15 cellular contexts compared by ENCODE assay signal in the genomic region with DNA sequence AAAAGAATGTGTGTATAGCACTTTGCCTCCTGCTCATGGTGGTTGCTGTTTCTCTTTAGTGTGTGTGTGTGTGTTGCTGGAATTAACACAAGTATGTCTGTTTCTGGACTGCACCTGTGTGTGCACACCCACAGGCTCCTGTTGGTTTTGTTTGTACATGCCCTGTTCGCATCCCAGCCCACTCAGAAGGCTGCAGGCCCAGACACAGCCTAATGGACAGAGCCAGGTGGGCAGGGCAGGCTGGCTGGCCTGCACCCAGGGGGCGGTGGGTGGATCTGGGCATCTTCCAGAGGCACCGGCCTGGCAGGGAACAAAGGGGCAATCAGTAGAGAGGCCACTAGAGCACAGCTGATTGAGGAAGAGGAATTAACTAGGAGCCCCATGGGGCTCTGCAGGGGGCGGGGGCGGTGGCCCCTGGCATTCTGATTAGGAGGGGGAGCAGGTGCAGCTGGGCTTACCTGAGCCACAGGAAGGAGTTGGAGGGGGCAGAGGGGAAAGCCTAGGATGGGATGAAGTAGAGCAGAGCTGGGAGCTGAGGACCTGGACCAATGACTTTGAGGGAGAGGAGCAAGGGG. TPM values are rescaled to one million over a fixed set of nuclear protein-coding genes. Genes with fewer than 3 reads are reported as not detected.
A peak's percentile ranks its signal among the peaks of the same experiment; 100 is the strongest.
DNase-seq lines count a peak whose midpoint lies in the region; ATAC-seq, FAIRE-seq and TF ChIP-seq lines count a peak whose summit lies in the region.
"Had no signal": no experiment of that assay in that cellular context is flagged by ENCODE, and none has a peak within 500 bp of the region (broad histone marks: within the 10 kb centered on the region; RNA-seq: fewer than 3 reads in every experiment).

No MANE protein-coding gene starts in this region.

- TF ChIP-seq CTCF in H1 (IDR thresholded peaks at IDR 0.05; ENCODE audit: control extremely low read depth in 1 of 3, insufficient read depth in 1 of 3, low read depth in 1 of 3, low read length in 3 of 3): no peak

- H2AFZ ChIP-seq in H1 (ENCODE audit: low read length): no peak overlapping the region

- H3K4me1 ChIP-seq in H1 (replicated peaks in 1 of 4; ENCODE audit: control insufficient read depth in 3 of 4, insufficient read depth in 4 of 4, low read length in 3 of 4): peaks cover 3 to 18% (median 11%) of the 10 kb centered on the region in 4 experiments

- H4K5ac ChIP-seq in H1 (ENCODE audit: insufficient read length, low read depth, low read length): no peak overlapping the region

- no peak for TF ChIP-seq EP300 in H1 (IDR thresholded peaks at IDR 0.05; ENCODE audit: borderline replicate concordance in 1 of 2, low read depth in 2 of 2, low read length in 2 of 2)

- H2BK20ac ChIP-seq in H1 (ENCODE audit: low read length): peak overlapping the region; percentile 90; the same call in 1 of the 2 replicates

- no peaks in the 10 kb centered on the region for H3K79me2 ChIP-seq in H1 (ENCODE audit: control insufficient read depth in 1 of 2, insufficient read depth in 2 of 2, low read length in 2 of 2)

- peak overlapping the region; percentile 65; the same call in 1 of the 2 replicates for H2BK15ac ChIP-seq in H1 (ENCODE audit: low read length)

- CTCF ChIA-PET in H1 (lab: Charles Lee; ENCODE audit: partially characterized antibody): interaction anchor here (0.7 to 3.1 kb wide), 8 partner anchors 8 to 208 kb away, joined by 3 to 17 read pairs (median 8); no protein-coding TSS in a partner anchor

- no peak for TF ChIP-seq POLR2A in H1 (IDR thresholded peaks at IDR 0.05; ENCODE audit: control extremely low read depth in 1 of 2, low read depth in 2 of 2, low read length in 2 of 2)

- no peak overlapping the region; the same call in 1 of the 2 replicates for H3K18ac ChIP-seq in H1 (ENCODE audit: extremely low read depth, low read length)

- no peak for ATAC-seq in Right ventricle myocardium superior (ENCODE audit: poor library complexity)
- ATAC-seq: CD8-positive, alpha-beta T cell had no signal

- H3K36me3 ChIP-seq in H1 (ENCODE audit: control insufficient read depth in 2 of 4, insufficient read depth in 4 of 4, low read length in 3 of 4): no peaks in the 10 kb centered on the region

- H3K79me1 ChIP-seq in H1 (ENCODE audit: low read depth, low read length): no peaks in the 10 kb centered on the region

- 65% methylated on average over 5 of the region's 5 CpGs; no CpG with 5 or more reads in 1 of the 2 experiments for WGBS in H1 (ENCODE audit: extremely low coverage in 1 of 2, insufficient coverage in 1 of 2, insufficient read length in 1 of 2, insufficient replicate concordance in 2 of 2, low coverage in 1 of 2, low lambda C conversion rate in 2 of 2, missing lambda C conversion rate in 1 of 2), 2 experiments

- no peak overlapping the region for H4K8ac ChIP-seq in H1 (ENCODE audit: extremely low read depth, insufficient read depth, low read length)

- H3K27ac ChIP-seq in H1 (ENCODE audit: low read depth, low read length): no peak overlapping the region
- H3K27ac ChIP-seq: KMS-11 had no signal

- H2BK120ac ChIP-seq in H1 (replicated peaks; ENCODE audit: low read depth, low read length): no peak overlapping the region

- no peak overlapping the region for H3K14ac ChIP-seq in H1 (ENCODE audit: insufficient read length)

- H3K23me2 ChIP-seq in H1 (ENCODE audit: low read depth, low read length): no peaks in the 10 kb centered on the region

- no peak overlapping the region for H3K56ac ChIP-seq in H1 (replicated peaks; ENCODE audit: insufficient read length, low read depth, low read length)

- no peak overlapping the region for H3K4ac ChIP-seq in H1 (replicated peaks; ENCODE audit: insufficient read length, low read depth, low read length)

- POLR2A ChIA-PET in H1 (lab: Charles Lee; ENCODE audit: partially characterized antibody): interaction anchor here (1.3 kb wide), 1 partner anchor 12 kb away, joined by 4 read pairs; no protein-coding TSS in a partner anchor

- H2AK5ac ChIP-seq in H1 (ENCODE audit: low read depth, low read length): no peak overlapping the region

- intact Hi-C loops in Right ventricle myocardium superior (cut with DNase I): no loop called here

- H2BK12ac ChIP-seq in H1 (ENCODE audit: low read depth, low read length): peak overlapping the region; percentile 68; the same call in 1 of the 2 replicates

- DNase-seq in NCI-H2227 (lab: John Stamatoyannopoulos, UW; ENCODE audit: unreplicated experiment): peak; percentile 55
- DNase-seq in NCI-H2227 treated with DMSO at 0.1 percent for 48 hours (lab: John Stamatoyannopoulos, UW): no peak
- DNase-seq in NCI-H524 treated with DMSO at 0.1 percent for 48 hours (lab: John Stamatoyannopoulos, UW): peak; percentile 71
- DNase-seq in H1 (ENCODE audit: low read depth in 1 of 2, low spot score in 2 of 2): no peak
- no peak for DNase-seq in cerebellum (ENCODE audit: low spot score)
- DNase-seq in stimulated activated CD4-positive, alpha-beta T cell treated with anti-CD3 and anti-CD28 coated beads, Interleukin-1b, Interleukin-23, amount 100 ng/mL, for 48 hours: no peak
- DNase-seq in Right ventricle myocardium superior: no peak
- no peak for DNase-seq in activated gamma-delta T cell treated with Interleukin-2 at 50 U/mL for 16 hours
- DNase-seq: activated CD4-positive, alpha-beta T cell treated with anti-CD3 and anti-CD28 coated beads, Interleukin-2, amount 50 U/mL, for 48 hours; aorta; CD8-positive, alpha-beta T cell; SHP77 treated with DMSO at 0.1 percent for 48 hours; T1000 had no signal

- no peak overlapping the region for H3K23ac ChIP-seq in H1 (ENCODE audit: insufficient read length)

- peak overlapping the region; percentile 24; the same call in 1 of the 2 replicates for H2BK5ac ChIP-seq in H1 (ENCODE audit: low read depth, low read length)

- peak overlapping the region in 1 of 2 experiments; percentile 34; a peak in 1 of 4 replicates for H3K4me2 ChIP-seq in H1 (ENCODE audit: insufficient read depth in 1 of 2, low read depth in 2 of 2, low read length in 2 of 2)
- H3K4me2 ChIP-seq: KMS-11 had no signal

- H4K91ac ChIP-seq in H1 (replicated peaks; ENCODE audit: insufficient read length, low read length): no peak overlapping the region

- no peak overlapping the region for H3K9ac ChIP-seq in H1 (replicated peaks in 1 of 4; ENCODE audit: extremely low read depth in 1 of 4, low read depth in 3 of 4, low read length in 3 of 4)
- H3K9ac ChIP-seq: KMS-11 had no signal

- no peaks in the 10 kb centered on the region for H3K27me3 ChIP-seq in H1 (replicated peaks in 1 of 4; ENCODE audit: control insufficient read depth in 3 of 4, extremely low read depth in 1 of 4, insufficient read depth in 3 of 4, low read length in 3 of 4)

- H3K9me3 ChIP-seq in H1 (ENCODE audit: insufficient read depth in 2 of 2, low read depth in 1 of 2, low read length in 1 of 2): no peaks in the 10 kb centered on the region

- H4K20me1 ChIP-seq in H1 (replicated peaks in 1 of 2; ENCODE audit: control insufficient read depth in 1 of 2, insufficient read depth in 2 of 2, low read length in 2 of 2): no peaks in the 10 kb centered on the region

- H3K4me3 ChIP-seq in H1 (ENCODE audit: extremely low read depth in 1 of 4, insufficient read depth in 2 of 4, low read depth in 3 of 4, low read length in 4 of 4): no peak overlapping the region

- TF ChIP-seq RAD21 in H1 (IDR thresholded peaks at IDR 0.05 in 1 of 2, conservative IDR thresholded peaks at IDR 0.05 in 1 of 2; ENCODE audit: low read depth in 2 of 2, low read length in 2 of 2): no peak

- FAIRE-seq in H1 (lab: Jason Lieb, UNC): no peak
- FAIRE-seq: A204.1 had no signal

TF ChIP-seq in H1, 55 proteins besides CTCF, POLR2A, EP300 and RAD21:
- TF ChIP-seq HDAC2 (IDR thresholded peaks at IDR 0.05; ENCODE audit: borderline replicate concordance in 1 of 2, low read depth in 2 of 2, low read length in 2 of 2) (0 out of 4 replicates have a peak, but pooled peaks have one; percentile 31 to 48), SUZ12 (IDR thresholded peaks at IDR 0.05; ENCODE audit: low read length) (no peak)
TF ChIP-seq in H1: peak in this region for 1.

RNA-seq across cellular contexts. Expression of gene CD40, which starts 21.9 kb away (rescaled TPM):
- 12.1 and 14.5 TPM in 2 replicates for total RNA-seq in H1 (2021; fragmentation: NEBNext Ultra II Directional; extraction: Animal tissue kit (Norgen Biotek cat#: 25700))
- polyA plus RNA-seq in H1 (2011; rRNA removed): 18.8 and 19.6 TPM in 2 replicates
- polyA plus RNA-seq in H1 (2011; cell fraction: cytosol; rRNA removed): 23.9 TPM
- polyA plus RNA-seq in H1 (2011; cell fraction: nucleus; rRNA removed): 22.4 TPM
- 14.7 to 17.5 TPM (median 16.8 TPM) in 4 replicates for polyA plus RNA-seq in H1 (2012, experiment 1 of 2)
- 11.8 TPM for polyA plus RNA-seq in H1 (2012, experiment 2 of 2)
- 17.8 TPM for polyA plus RNA-seq in H1 (2013, experiment 1 of 2)
- polyA plus RNA-seq in H1 (2013, experiment 2 of 2): 19.9 TPM
- 14.9 and 15.1 TPM in 2 replicates for polyA minus RNA-seq in H1 (2011; rRNA and poly(A)+ RNA removed)
- polyA minus RNA-seq in H1 (2011; cell fraction: cytosol; rRNA and poly(A)+ RNA removed): 12.1 TPM
- polyA minus RNA-seq in H1 (2011; cell fraction: nucleus; rRNA and poly(A)+ RNA removed): 8.8 TPM
- total RNA-seq in cerebellum: 1.6 TPM
- total RNA-seq in Right ventricle myocardium superior: 7.4 TPM

RNA-seq across cellular contexts. Expression of gene NCOA5, which starts 50.2 kb away (rescaled TPM):
- 29.0 and 29.9 TPM in 2 replicates for total RNA-seq in H1 (2021; fragmentation: NEBNext Ultra II Directional; extraction: Animal tissue kit (Norgen Biotek cat#: 25700))
- 18.0 and 20.4 TPM in 2 replicates for polyA plus RNA-seq in H1 (2011; rRNA removed)
- polyA plus RNA-seq in H1 (2011; cell fraction: cytosol; rRNA removed): 18.6 TPM
- 20.6 TPM for polyA plus RNA-seq in H1 (2011; cell fraction: nucleus; rRNA removed)
- 18.4 to 24.0 TPM (median 20.9 TPM) in 4 replicates for polyA plus RNA-seq in H1 (2012, experiment 1 of 2)
- polyA plus RNA-seq in H1 (2012, experiment 2 of 2): 14.8 TPM
- 21.0 TPM for polyA plus RNA-seq in H1 (2013, experiment 1 of 2)
- 20.1 TPM for polyA plus RNA-seq in H1 (2013, experiment 2 of 2)
- 20.7 and 21.7 TPM in 2 replicates for polyA minus RNA-seq in H1 (2011; rRNA and poly(A)+ RNA removed)
- polyA minus RNA-seq in H1 (2011; cell fraction: cytosol; rRNA and poly(A)+ RNA removed): 14.6 TPM
- polyA minus RNA-seq in H1 (2011; cell fraction: nucleus; rRNA and poly(A)+ RNA removed): 9.4 TPM
- 18.1 TPM for total RNA-seq in cerebellum
- total RNA-seq in Right ventricle myocardium superior: 23.0 TPM

Comparison
In these comparisons a context has a peak if more than half of its experiments do, and no peak if none do; other contexts are left out.
1. DNase-seq: peak in NCI-H2227 (single experiment) and NCI-H524 treated with DMSO at 0.1 percent for 48 hours (single experiment); none in NCI-H2227 treated with DMSO at 0.1 percent for 48 hours (single experiment), H1 (0 of 2), cerebellum (single experiment), stimulated activated CD4-positive, alpha-beta T cell treated with anti-CD3 and anti-CD28 coated beads, Interleukin-1b, Interleukin-23, amount 100 ng/mL, for 48 hours (single experiment), Right ventricle myocardium superior (single experiment) and activated gamma-delta T cell treated with Interleukin-2 at 50 U/mL for 16 hours (single experiment).